ENCODE assay signal across 1 cellular context in the genomic region with DNA sequence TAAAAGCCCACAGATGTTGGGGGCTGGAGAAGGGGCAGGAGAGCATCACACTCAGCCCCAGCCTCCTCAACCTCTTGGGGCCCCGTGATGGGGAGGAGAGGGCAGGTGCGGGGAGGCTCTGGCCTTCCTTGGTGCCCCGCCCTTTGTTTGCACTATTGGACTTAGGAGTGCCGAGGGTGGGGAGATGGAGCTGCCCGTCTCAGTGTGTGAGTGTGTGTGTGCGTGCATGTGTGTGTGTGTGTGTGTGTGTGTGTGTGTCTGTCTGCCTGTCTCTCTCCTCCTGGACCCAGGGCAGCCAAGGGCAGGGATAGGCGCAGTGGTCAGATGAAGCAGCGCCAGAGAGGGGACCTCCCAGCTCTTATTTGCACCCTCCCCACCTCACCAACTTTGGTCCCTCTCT.
TF ChIP-seq lines count a peak whose summit lies in the region.

No MANE protein-coding gene starts in this region.

TF ChIP-seq in HepG2, 621 proteins besides CTCF, POLR2A, EP300 and RAD21:
- peak; percentile 50; the same call in 1 of the 2 replicates for TF ChIP-seq ZNF646 (CRISPR knock-in tag; IDR thresholded peaks at IDR 0.05)
- TF ChIP-seq ZNF687 (CRISPR knock-in tag; IDR thresholded peaks at IDR 0.05) = peak; percentile 29; the same call in 1 of the 2 replicates
- peak; percentile 36 for TF ChIP-seq AGO2 (optimal IDR thresholded peaks at IDR 0.05; ENCODE audit: low read depth, low read length)
